ENCODE assay signal across 20 cellular contexts in the genomic region with DNA sequence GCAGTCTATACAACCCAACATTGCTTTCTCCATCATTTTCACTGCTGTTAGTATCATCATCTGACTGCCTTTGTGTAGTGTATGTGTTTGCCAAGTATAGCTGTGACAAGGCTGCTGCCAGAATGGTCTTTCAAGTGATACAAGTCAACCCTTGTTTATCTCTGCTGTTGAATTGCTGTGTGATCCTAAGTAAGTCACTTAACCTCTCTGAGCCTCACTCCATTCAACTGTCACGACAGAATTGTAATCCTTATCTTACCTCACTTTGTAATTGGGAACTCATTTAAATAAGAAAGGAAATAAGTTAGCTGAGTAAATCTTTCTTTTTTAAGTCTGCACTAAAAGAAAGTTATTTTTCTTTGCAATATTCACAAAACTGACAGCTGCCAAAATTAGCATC.
DNase-seq lines count a peak whose midpoint lies in the region; ATAC-seq, FAIRE-seq and TF ChIP-seq lines count a peak whose summit lies in the region.
"Had no signal": no experiment of that assay in that cellular context is flagged by ENCODE, and none has a peak within 500 bp of the region (broad histone marks: within the 10 kb centered on the region; RNA-seq: fewer than 3 reads in every experiment).

No MANE protein-coding gene starts in this region.

- H3K36me3 ChIP-seq in HepG2 (replicated peaks in 1 of 2; ENCODE audit: control insufficient read depth in 1 of 2, insufficient read depth in 2 of 2, low read length in 2 of 2), result no peaks in the 10 kb centered on the region
- H3K36me3 ChIP-seq in right lobe of liver, result no peaks in the 10 kb centered on the region
- no peaks in the 10 kb centered on the region for H3K36me3 ChIP-seq in K562 (ENCODE audit: control insufficient read depth, insufficient read depth, low read length)
- H3K36me3 ChIP-seq: BLaER1 treated with 17β-estradiol and CSF1 and Interleukin-3, amounts not matched to agents 10 nM and 100 nM had no signal

- H2AFZ ChIP-seq in HepG2 (ENCODE audit: low read length), result no peak overlapping the region
- H2AFZ ChIP-seq in K562 (ENCODE audit: low read depth, low read length), result no peak overlapping the region

- ATAC-seq in HepG2, result no peak
- no peak for ATAC-seq in right lobe of liver
- no peak for ATAC-seq in K562
- ATAC-seq: A549; CD8-positive, alpha-beta T cell had no signal

- H3K9ac ChIP-seq in HepG2 (ENCODE audit: insufficient read depth, low read depth, low read length) (no peak overlapping the region), K562 (ENCODE audit: insufficient read depth in 1 of 2, low read depth in 2 of 2, low read length in 2 of 2) (no peak overlapping the region)
- H3K9ac ChIP-seq: BLaER1 treated with 17β-estradiol and CSF1 and Interleukin-3, amounts not matched to agents 10 nM and 100 nM had no signal

- H3K4me2 ChIP-seq in HepG2 (ENCODE audit: low read depth, low read length), result no peak overlapping the region
- H3K4me2 ChIP-seq in K562 (ENCODE audit: insufficient read depth, low read length), result no peak overlapping the region
- H3K4me2 ChIP-seq: A549 had no signal

- WGBS in HepG2 (ENCODE audit: low lambda C conversion rate), result 0% methylated on average over 1 of the region's 1 CpG
- WGBS in right lobe of liver (ENCODE audit: insufficient coverage, low coverage, low lambda C conversion rate, missing lambda C conversion rate), result 39% methylated on average over 1 of the region's 1 CpG
- 0% methylated on average over 1 of the region's 1 CpG for WGBS in K562 (ENCODE audit: insufficient coverage, low coverage, missing lambda C conversion rate)

- DNase-seq in HepG2 (ENCODE audit: low spot score) (no peak), right lobe of liver (no peak), K562 (ENCODE audit: extremely low read depth in 1 of 4, low spot score in 3 of 4) (no peak), LoVo (ENCODE audit: low spot score) (no peak)
- DNase-seq in activated CD4-positive, CD25-positive, alpha-beta regulatory T cell treated with anti-CD3 and anti-CD28 coated beads, Interleukin-2, amount 50 U/mL, for 72 hours, result no peak
- DNase-seq: AML-193; Caco-2; Calu3; CD4-positive, alpha-beta T cell; CD8-positive, alpha-beta T cell; DMS79 treated with DMSO at 0.1 percent for 48 hours; GF-D8 had no signal

- no peak overlapping the region for H3K27ac ChIP-seq in HepG2 (ENCODE audit: extremely low read length, insufficient read depth, low read length)
- H3K27ac ChIP-seq in right lobe of liver, result no peak overlapping the region
- no peak overlapping the region for H3K27ac ChIP-seq in K562 (ENCODE audit: extremely low read depth, low read depth, low read length)
- H3K27ac ChIP-seq: 22Rv1, A549, C4-2B had no signal

- CTCF ChIA-PET in HepG2 (lab: Yijun Ruan, JAX; ENCODE audit: low intra/inter-chr PET ratio, low total read pairs) (no interaction called here), K562 (lab: Yijun Ruan, JAX; ENCODE audit: low intra/inter-chr PET ratio) (no interaction called here)

- BruUV-seq in HepG2 (replicated peaks; lab: Mats Ljungman, UMichigan) (no TSS peak), K562 (replicated peaks; lab: Mats Ljungman, UMichigan) (no TSS peak)

- H3K4me1 ChIP-seq in HepG2 (ENCODE audit: insufficient read depth, low read length), result no peaks in the 10 kb centered on the region
- no peaks in the 10 kb centered on the region for H3K4me1 ChIP-seq in right lobe of liver
- no peaks in the 10 kb centered on the region for H3K4me1 ChIP-seq in K562 (replicated peaks in 1 of 2; ENCODE audit: control insufficient read depth in 2 of 2, insufficient read depth in 2 of 2, low read length in 2 of 2)
- H3K4me1 ChIP-seq: A549, Caco-2 had no signal

- in situ Hi-C loops in HepG2 (cut with HindIII; ENCODE audit: extremely low pct_ligation_motif_present, low pct_unique_long_range_greater_than_20kb), result no loop called here
- in situ Hi-C loops in K562 (cut with MboI), result no loop called here

- no peak for FAIRE-seq in HepG2 (lab: Jason Lieb, UNC)
- FAIRE-seq in K562 (lab: Jason Lieb, UNC), result no peak
- FAIRE-seq: A549, D721Med, G401.6, GM12891, GM19239 had no signal

- H3K4me3 ChIP-seq in HepG2 (replicated peaks in 1 of 3; ENCODE audit: insufficient read depth in 1 of 3, low read depth in 2 of 3, low read length in 3 of 3), result no peak overlapping the region
- no peak overlapping the region for H3K4me3 ChIP-seq in right lobe of liver
- H3K4me3 ChIP-seq in K562, result no peak overlapping the region
- H3K4me3 ChIP-seq: A549; BLaER1 treated with 17β-estradiol and CSF1 and Interleukin-3, amounts not matched to agents 10 nM and 100 nM had no signal

- TF ChIP-seq CTCF in HepG2 (CRISPR knock-in tag; IDR thresholded peaks at IDR 0.05) (no peak), right lobe of liver (IDR thresholded peaks at IDR 0.05) (no peak), K562 (IDR thresholded peaks at IDR 0.05 in 2 of 3, conservative IDR thresholded peaks at IDR 0.05 in 1 of 3; ENCODE audit: insufficient read depth in 2 of 3, low read depth in 1 of 3, low read length in 3 of 3) (no peak)

- TF ChIP-seq EP300 in HepG2 (IDR thresholded peaks at IDR 0.05; ENCODE audit: low read depth in 2 of 2, low read length in 2 of 2) (no peak), HepG2 (CRISPR knock-in tag; IDR thresholded peaks at IDR 0.05; ENCODE audit: borderline replicate concordance) (no peak), K562 (IDR thresholded peaks at IDR 0.05; ENCODE audit: low read length) (no peak)

- TF ChIP-seq POLR2A in HepG2 (IDR thresholded peaks at IDR 0.05; ENCODE audit: insufficient read depth in 1 of 2, low read depth in 2 of 2, low read length in 2 of 2) (no peak), right lobe of liver (IDR thresholded peaks at IDR 0.05) (no peak), K562 (conservative IDR thresholded peaks at IDR 0.05) (no peak)

- H3K27me3 ChIP-seq in HepG2 (ENCODE audit: control insufficient read depth in 1 of 2, insufficient read depth in 2 of 2, low read length in 2 of 2) (no peaks in the 10 kb centered on the region), right lobe of liver (no peaks in the 10 kb centered on the region), K562 (ENCODE audit: control insufficient read depth in 2 of 2, insufficient read depth in 2 of 2, low read length in 2 of 2) (no peaks in the 10 kb centered on the region)
- H3K27me3 ChIP-seq: BLaER1 treated with 17β-estradiol and CSF1 and Interleukin-3, amounts not matched to agents 10 nM and 100 nM had no signal

- H3K79me2 ChIP-seq in HepG2 (ENCODE audit: insufficient read depth, low read length), result no peaks in the 10 kb centered on the region
- no peaks in the 10 kb centered on the region for H3K79me2 ChIP-seq in K562 (ENCODE audit: control insufficient read depth, insufficient read depth, low read length)

- no peaks in the 10 kb centered on the region for H4K20me1 ChIP-seq in HepG2 (ENCODE audit: insufficient read depth, low read length)
- no peaks in the 10 kb centered on the region for H4K20me1 ChIP-seq in K562 (replicated peaks; ENCODE audit: control insufficient read depth, insufficient read depth, low read length)
- H4K20me1 ChIP-seq: BLaER1 treated with 17β-estradiol and CSF1 and Interleukin-3, amounts not matched to agents 10 nM and 100 nM had no signal

- intact Hi-C loops in HepG2 (cut with micrococcal nuclease; ENCODE audit: unreplicated experiment) (no loop called here), right lobe of liver (cut with DNase I) (no loop called here), K562 (cut with micrococcal nuclease) (no loop called here)

- no peaks in the 10 kb centered on the region for H3K9me1 ChIP-seq in K562 (ENCODE audit: control insufficient read depth, insufficient read depth, low read length)

- POLR2A ChIA-PET in HepG2 (lab: Yijun Ruan, JAX), result no interaction called here
- POLR2A ChIA-PET in K562 (lab: Yijun Ruan, JAX), result no interaction called here

- TF ChIP-seq RAD21 in HepG2 (CRISPR knock-in tag; IDR thresholded peaks at IDR 0.05) (no peak), K562 (CRISPR knock-in tag; conservative IDR thresholded peaks at IDR 0.05 in 1 of 2, IDR thresholded peaks at IDR 0.05 in 1 of 2) (no peak)

- H3K9me3 ChIP-seq in HepG2 (ENCODE audit: low read length) (no peaks in the 10 kb centered on the region), right lobe of liver (no peaks in the 10 kb centered on the region), K562 (replicated peaks; ENCODE audit: control insufficient read depth, insufficient read depth, low read depth, low read length) (no peaks in the 10 kb centered on the region)
- H3K9me3 ChIP-seq: A549; BLaER1 treated with 17β-estradiol and CSF1 and Interleukin-3, amounts not matched to agents 10 nM and 100 nM; Caco-2 had no signal

TF ChIP-seq in HepG2, 621 proteins besides CTCF, POLR2A, EP300 and RAD21 (continues in another document):
- no peak for TF ChIP-seq NCOA5 (CRISPR knock-in tag; IDR thresholded peaks at IDR 0.05)
- no peak for TF ChIP-seq MED13 (CRISPR knock-in tag; IDR thresholded peaks at IDR 0.05)
- TF ChIP-seq ZNF891 (CRISPR knock-in tag; IDR thresholded peaks at IDR 0.05), result no peak

TF ChIP-seq in K562, 482 proteins besides CTCF, POLR2A, EP300 and RAD21:
- TF ChIP-seq RBM25 (IDR thresholded peaks at IDR 0.05; ENCODE audit: low read depth, low read length, severe bottlenecking) (peak; percentile 37), ZNF436 (CRISPR knock-in tag; IDR thresholded peaks at IDR 0.05) (no peak)
